1 cellular context compared by ENCODE assay signal in genomic region chr5:172564187-172564586, GRCh38.
A peak's percentile ranks its signal among the peaks of the same experiment; 100 is the strongest.
TF ChIP-seq lines count a peak whose summit lies in the region.

No MANE protein-coding gene starts in this region.

TF ChIP-seq in HepG2, 621 proteins besides CTCF, POLR2A, EP300 and RAD21 (continued from another document and continues in another):
- TF ChIP-seq, protein P1, sequence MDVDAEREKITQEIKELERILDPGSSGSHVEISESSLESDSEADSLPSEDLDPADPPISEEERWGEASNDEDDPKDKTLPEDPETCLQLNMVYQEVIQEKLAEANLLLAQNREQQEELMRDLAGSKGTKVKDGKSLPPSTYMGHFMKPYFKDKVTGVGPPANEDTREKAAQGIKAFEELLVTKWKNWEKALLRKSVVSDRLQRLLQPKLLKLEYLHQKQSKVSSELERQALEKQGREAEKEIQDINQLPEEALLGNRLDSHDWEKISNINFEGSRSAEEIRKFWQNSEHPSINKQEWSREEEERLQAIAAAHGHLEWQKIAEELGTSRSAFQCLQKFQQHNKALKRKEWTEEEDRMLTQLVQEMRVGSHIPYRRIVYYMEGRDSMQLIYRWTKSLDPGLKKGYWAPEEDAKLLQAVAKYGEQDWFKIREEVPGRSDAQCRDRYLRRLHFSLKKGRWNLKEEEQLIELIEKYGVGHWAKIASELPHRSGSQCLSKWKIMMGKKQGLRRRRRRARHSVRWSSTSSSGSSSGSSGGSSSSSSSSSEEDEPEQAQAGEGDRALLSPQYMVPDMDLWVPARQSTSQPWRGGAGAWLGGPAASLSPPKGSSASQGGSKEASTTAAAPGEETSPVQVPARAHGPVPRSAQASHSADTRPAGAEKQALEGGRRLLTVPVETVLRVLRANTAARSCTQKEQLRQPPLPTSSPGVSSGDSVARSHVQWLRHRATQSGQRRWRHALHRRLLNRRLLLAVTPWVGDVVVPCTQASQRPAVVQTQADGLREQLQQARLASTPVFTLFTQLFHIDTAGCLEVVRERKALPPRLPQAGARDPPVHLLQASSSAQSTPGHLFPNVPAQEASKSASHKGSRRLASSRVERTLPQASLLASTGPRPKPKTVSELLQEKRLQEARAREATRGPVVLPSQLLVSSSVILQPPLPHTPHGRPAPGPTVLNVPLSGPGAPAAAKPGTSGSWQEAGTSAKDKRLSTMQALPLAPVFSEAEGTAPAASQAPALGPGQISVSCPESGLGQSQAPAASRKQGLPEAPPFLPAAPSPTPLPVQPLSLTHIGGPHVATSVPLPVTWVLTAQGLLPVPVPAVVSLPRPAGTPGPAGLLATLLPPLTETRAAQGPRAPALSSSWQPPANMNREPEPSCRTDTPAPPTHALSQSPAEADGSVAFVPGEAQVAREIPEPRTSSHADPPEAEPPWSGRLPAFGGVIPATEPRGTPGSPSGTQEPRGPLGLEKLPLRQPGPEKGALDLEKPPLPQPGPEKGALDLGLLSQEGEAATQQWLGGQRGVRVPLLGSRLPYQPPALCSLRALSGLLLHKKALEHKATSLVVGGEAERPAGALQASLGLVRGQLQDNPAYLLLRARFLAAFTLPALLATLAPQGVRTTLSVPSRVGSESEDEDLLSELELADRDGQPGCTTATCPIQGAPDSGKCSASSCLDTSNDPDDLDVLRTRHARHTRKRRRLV (CRISPR knock-in tag; IDR thresholded peaks at IDR 0.05) = no peak
- TF ChIP-seq KDM1A (CRISPR knock-in tag; IDR thresholded peaks at IDR 0.05) (no peak), PCBP1 (IDR thresholded peaks at IDR 0.05; ENCODE audit: borderline replicate concordance, low read depth, low read length) (no peak), ZNF83 (CRISPR knock-in tag; IDR thresholded peaks at IDR 0.05; ENCODE audit: borderline replicate concordance) (no peak), STAG1 (CRISPR knock-in tag; IDR thresholded peaks at IDR 0.05) (no peak), MTF2 (CRISPR knock-in tag; IDR thresholded peaks at IDR 0.05; ENCODE audit: borderline replicate concordance) (no peak), ZBTB8A (CRISPR knock-in tag; IDR thresholded peaks at IDR 0.05; ENCODE audit: borderline replicate concordance, low read depth) (no peak), ZNF768 (CRISPR knock-in tag; IDR thresholded peaks at IDR 0.05) (no peak), ZNF562 (CRISPR knock-in tag; IDR thresholded peaks at IDR 0.05; ENCODE audit: borderline replicate concordance) (no peak), PAF1 (CRISPR knock-in tag; IDR thresholded peaks at IDR 0.05) (no peak), ZNF782 (CRISPR knock-in tag; IDR thresholded peaks at IDR 0.05; ENCODE audit: borderline replicate concordance) (no peak; the same call in 1 of the 2 replicates), ZFP62 (CRISPR knock-in tag; IDR thresholded peaks at IDR 0.05) (no peak), KLF6 (CRISPR knock-in tag; IDR thresholded peaks at IDR 0.05) (no peak), KAT7 (CRISPR knock-in tag; IDR thresholded peaks at IDR 0.05; ENCODE audit: borderline replicate concordance) (no peak), ETV5 (CRISPR knock-in tag; IDR thresholded peaks at IDR 0.05; ENCODE audit: borderline replicate concordance) (no peak), SP4 (CRISPR knock-in tag; IDR thresholded peaks at IDR 0.05) (no peak; the same call in 1 of the 2 replicates), ZNF225 (CRISPR knock-in tag; IDR thresholded peaks at IDR 0.05) (peak; percentile 64; the same call in 1 of the 2 replicates), DR1 (CRISPR knock-in tag; IDR thresholded peaks at IDR 0.05) (no peak), CBX1 (IDR thresholded peaks at IDR 0.05; ENCODE audit: low read depth) (no peak), ZNF616 (CRISPR knock-in tag; IDR thresholded peaks at IDR 0.05; ENCODE audit: low read depth) (no peak), ZNF790 (CRISPR knock-in tag; IDR thresholded peaks at IDR 0.05; ENCODE audit: borderline replicate concordance) (no peak), PRMT3 (CRISPR knock-in tag; IDR thresholded peaks at IDR 0.05; ENCODE audit: borderline replicate concordance, low read depth) (no peak), NFATC3 (CRISPR knock-in tag; IDR thresholded peaks at IDR 0.05) (no peak), HOXD1 (CRISPR knock-in tag; IDR thresholded peaks at IDR 0.05) (no peak), ZBTB42 (CRISPR knock-in tag; IDR thresholded peaks at IDR 0.05) (no peak), ADNP (CRISPR knock-in tag; IDR thresholded peaks at IDR 0.05) (no peak), HMG20A (CRISPR knock-in tag; IDR thresholded peaks at IDR 0.05; ENCODE audit: borderline replicate concordance) (0 out of 2 replicates have a peak, but pooled peaks have one; percentile 14), THYN1 (CRISPR knock-in tag; IDR thresholded peaks at IDR 0.05; ENCODE audit: borderline replicate concordance, low read depth) (no peak), REL (CRISPR knock-in tag; conservative IDR thresholded peaks at IDR 0.05) (no peak), ZEB1 (IDR thresholded peaks at IDR 0.05; ENCODE audit: insufficient replicate concordance, low read depth) (no peak), TCF7 (IDR thresholded peaks at IDR 0.05; ENCODE audit: low read depth) (no peak), MAX (IDR thresholded peaks at IDR 0.05) (peak; percentile 92), SRSF9 (IDR thresholded peaks at IDR 0.05; ENCODE audit: borderline replicate concordance, insufficient read depth, low read depth, low read length, poor library complexity, severe bottlenecking) (no peak), DPF2 (CRISPR knock-in tag; IDR thresholded peaks at IDR 0.05; ENCODE audit: borderline replicate concordance, low read depth) (peak; percentile 73; the same call in 1 of the 2 replicates)
- TF ChIP-seq, protein P2, sequence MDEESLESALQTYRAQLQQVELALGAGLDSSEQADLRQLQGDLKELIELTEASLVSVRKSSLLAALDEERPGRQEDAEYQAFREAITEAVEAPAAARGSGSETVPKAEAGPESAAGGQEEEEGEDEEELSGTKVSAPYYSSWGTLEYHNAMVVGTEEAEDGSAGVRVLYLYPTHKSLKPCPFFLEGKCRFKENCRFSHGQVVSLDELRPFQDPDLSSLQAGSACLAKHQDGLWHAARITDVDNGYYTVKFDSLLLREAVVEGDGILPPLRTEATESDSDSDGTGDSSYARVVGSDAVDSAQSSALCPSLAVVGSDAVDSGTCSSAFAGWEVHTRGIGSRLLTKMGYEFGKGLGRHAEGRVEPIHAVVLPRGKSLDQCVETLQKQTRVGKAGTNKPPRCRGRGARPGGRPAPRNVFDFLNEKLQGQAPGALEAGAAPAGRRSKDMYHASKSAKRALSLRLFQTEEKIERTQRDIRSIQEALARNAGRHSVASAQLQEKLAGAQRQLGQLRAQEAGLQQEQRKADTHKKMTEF (CRISPR knock-in tag; IDR thresholded peaks at IDR 0.05) = no peak
- TF ChIP-seq, protein P3, sequence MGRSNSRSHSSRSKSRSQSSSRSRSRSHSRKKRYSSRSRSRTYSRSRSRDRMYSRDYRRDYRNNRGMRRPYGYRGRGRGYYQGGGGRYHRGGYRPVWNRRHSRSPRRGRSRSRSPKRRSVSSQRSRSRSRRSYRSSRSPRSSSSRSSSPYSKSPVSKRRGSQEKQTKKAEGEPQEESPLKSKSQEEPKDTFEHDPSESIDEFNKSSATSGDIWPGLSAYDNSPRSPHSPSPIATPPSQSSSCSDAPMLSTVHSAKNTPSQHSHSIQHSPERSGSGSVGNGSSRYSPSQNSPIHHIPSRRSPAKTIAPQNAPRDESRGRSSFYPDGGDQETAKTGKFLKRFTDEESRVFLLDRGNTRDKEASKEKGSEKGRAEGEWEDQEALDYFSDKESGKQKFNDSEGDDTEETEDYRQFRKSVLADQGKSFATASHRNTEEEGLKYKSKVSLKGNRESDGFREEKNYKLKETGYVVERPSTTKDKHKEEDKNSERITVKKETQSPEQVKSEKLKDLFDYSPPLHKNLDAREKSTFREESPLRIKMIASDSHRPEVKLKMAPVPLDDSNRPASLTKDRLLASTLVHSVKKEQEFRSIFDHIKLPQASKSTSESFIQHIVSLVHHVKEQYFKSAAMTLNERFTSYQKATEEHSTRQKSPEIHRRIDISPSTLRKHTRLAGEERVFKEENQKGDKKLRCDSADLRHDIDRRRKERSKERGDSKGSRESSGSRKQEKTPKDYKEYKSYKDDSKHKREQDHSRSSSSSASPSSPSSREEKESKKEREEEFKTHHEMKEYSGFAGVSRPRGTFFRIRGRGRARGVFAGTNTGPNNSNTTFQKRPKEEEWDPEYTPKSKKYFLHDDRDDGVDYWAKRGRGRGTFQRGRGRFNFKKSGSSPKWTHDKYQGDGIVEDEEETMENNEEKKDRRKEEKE (IDR thresholded peaks at IDR 0.05) = no peak
- TF ChIP-seq, protein P4, sequence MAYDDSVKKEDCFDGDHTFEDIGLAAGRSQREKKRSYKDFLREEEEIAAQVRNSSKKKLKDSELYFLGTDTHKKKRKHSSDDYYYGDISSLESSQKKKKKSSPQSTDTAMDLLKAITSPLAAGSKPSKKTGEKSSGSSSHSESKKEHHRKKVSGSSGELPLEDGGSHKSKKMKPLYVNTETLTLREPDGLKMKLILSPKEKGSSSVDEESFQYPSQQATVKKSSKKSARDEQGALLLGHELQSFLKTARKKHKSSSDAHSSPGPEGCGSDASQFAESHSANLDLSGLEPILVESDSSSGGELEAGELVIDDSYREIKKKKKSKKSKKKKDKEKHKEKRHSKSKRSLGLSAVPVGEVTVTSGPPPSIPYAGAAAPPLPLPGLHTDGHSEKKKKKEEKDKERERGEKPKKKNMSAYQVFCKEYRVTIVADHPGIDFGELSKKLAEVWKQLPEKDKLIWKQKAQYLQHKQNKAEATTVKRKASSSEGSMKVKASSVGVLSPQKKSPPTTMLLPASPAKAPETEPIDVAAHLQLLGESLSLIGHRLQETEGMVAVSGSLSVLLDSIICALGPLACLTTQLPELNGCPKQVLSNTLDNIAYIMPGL (CRISPR knock-in tag; IDR thresholded peaks at IDR 0.05; ENCODE audit: borderline replicate concordance in 1 of 2, low read depth in 1 of 2) = no peak
- TF ChIP-seq, protein P5, sequence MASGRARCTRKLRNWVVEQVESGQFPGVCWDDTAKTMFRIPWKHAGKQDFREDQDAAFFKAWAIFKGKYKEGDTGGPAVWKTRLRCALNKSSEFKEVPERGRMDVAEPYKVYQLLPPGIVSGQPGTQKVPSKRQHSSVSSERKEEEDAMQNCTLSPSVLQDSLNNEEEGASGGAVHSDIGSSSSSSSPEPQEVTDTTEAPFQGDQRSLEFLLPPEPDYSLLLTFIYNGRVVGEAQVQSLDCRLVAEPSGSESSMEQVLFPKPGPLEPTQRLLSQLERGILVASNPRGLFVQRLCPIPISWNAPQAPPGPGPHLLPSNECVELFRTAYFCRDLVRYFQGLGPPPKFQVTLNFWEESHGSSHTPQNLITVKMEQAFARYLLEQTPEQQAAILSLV (CRISPR knock-in tag; IDR thresholded peaks at IDR 0.05; ENCODE audit: borderline replicate concordance) = no peak
- TF ChIP-seq, protein P6, sequence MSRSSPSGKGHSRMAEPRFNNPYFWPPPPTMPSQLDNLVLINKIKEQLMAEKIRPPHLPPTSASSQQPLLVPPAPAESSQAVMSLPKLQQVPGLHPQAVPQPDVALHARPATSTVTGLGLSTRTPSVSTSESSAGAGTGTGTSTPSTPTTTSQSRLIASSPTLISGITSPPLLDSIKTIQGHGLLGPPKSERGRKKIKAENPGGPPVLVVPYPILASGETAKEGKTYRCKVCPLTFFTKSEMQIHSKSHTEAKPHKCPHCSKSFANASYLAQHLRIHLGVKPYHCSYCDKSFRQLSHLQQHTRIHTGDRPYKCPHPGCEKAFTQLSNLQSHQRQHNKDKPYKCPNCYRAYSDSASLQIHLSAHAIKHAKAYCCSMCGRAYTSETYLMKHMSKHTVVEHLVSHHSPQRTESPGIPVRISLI (CRISPR knock-in tag; IDR thresholded peaks at IDR 0.05; ENCODE audit: borderline replicate concordance) = no peak
- TF ChIP-seq, protein P7, sequence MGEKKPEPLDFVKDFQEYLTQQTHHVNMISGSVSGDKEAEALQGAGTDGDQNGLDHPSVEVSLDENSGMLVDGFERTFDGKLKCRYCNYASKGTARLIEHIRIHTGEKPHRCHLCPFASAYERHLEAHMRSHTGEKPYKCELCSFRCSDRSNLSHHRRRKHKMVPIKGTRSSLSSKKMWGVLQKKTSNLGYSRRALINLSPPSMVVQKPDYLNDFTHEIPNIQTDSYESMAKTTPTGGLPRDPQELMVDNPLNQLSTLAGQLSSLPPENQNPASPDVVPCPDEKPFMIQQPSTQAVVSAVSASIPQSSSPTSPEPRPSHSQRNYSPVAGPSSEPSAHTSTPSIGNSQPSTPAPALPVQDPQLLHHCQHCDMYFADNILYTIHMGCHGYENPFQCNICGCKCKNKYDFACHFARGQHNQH (CRISPR knock-in tag; IDR thresholded peaks at IDR 0.05) = no peak
- TF ChIP-seq, protein P8, sequence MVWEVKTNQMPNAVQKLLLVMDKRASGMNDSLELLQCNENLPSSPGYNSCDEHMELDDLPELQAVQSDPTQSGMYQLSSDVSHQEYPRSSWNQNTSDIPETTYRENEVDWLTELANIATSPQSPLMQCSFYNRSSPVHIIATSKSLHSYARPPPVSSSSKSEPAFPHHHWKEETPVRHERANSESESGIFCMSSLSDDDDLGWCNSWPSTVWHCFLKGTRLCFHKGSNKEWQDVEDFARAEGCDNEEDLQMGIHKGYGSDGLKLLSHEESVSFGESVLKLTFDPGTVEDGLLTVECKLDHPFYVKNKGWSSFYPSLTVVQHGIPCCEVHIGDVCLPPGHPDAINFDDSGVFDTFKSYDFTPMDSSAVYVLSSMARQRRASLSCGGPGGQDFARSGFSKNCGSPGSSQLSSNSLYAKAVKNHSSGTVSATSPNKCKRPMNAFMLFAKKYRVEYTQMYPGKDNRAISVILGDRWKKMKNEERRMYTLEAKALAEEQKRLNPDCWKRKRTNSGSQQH (CRISPR knock-in tag; IDR thresholded peaks at IDR 0.05; ENCODE audit: low read depth) = no peak
- TF ChIP-seq, protein P9, sequence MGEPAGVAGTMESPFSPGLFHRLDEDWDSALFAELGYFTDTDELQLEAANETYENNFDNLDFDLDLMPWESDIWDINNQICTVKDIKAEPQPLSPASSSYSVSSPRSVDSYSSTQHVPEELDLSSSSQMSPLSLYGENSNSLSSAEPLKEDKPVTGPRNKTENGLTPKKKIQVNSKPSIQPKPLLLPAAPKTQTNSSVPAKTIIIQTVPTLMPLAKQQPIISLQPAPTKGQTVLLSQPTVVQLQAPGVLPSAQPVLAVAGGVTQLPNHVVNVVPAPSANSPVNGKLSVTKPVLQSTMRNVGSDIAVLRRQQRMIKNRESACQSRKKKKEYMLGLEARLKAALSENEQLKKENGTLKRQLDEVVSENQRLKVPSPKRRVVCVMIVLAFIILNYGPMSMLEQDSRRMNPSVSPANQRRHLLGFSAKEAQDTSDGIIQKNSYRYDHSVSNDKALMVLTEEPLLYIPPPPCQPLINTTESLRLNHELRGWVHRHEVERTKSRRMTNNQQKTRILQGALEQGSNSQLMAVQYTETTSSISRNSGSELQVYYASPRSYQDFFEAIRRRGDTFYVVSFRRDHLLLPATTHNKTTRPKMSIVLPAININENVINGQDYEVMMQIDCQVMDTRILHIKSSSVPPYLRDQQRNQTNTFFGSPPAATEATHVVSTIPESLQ (CRISPR knock-in tag; conservative IDR thresholded peaks at IDR 0.05) = no peak
